ENCODE assay signal across 21 cellular contexts in genomic region chr21:15327637-15328265, GRCh38.
"Had no signal": no experiment of that assay in that cellular context is flagged by ENCODE, and none has a peak within 500 bp of the region (broad histone marks: within the 10 kb centered on the region; RNA-seq: fewer than 3 reads in every experiment).

No MANE protein-coding gene starts in this region.

- ATAC-seq: activated CD4-positive, CD25-positive, alpha-beta regulatory T cell treated with anti-CD3 and anti-CD28 coated beads, Interleukin-2, amount 50 U/mL, for 24 hours; activated CD8-positive, alpha-beta T cell treated with anti-CD3 and anti-CD28 coated beads for 36 hours; activated T-cell treated with anti-CD3 and anti-CD28 coated beads, Interleukin-2, amount 50 U/mL, for 72 hours; Panc1 had no signal

- H3K4me3 Mint-ChIP-seq: activated CD8-positive, alpha-beta T cell treated with anti-CD3 and anti-CD28 coated beads for 36 hours; activated naive CD4-positive, alpha-beta T cell treated with anti-CD3 and anti-CD28 coated beads, Interleukin-2, amount 10 ng/mL, durations not matched to agents 7 days and 5 days; activated naive CD8-positive, alpha-beta T cell treated with anti-CD3 and anti-CD28 coated beads for 36 hours; activated T-cell treated with anti-CD3 and anti-CD28 coated beads, Interleukin-2, amount 50 U/mL, for 72 hours; T-helper 1 cell treated with Interleukin-12 subunit alpha and Interleukin-12 subunit beta and Interleukin-4 antibody, amounts not matched to agents 30 μg/mL and 1 μg/mL, for 36 hours had no signal

- H3K36me3 Mint-ChIP-seq: activated naive CD4-positive, alpha-beta T cell treated with anti-CD3 and anti-CD28 coated beads, Interleukin-2, amount 10 ng/mL, durations not matched to agents 7 days and 5 days; activated naive CD8-positive, alpha-beta T cell treated with anti-CD3 and anti-CD28 coated beads for 36 hours had no signal

- H3K4me1 Mint-ChIP-seq: activated naive CD4-positive, alpha-beta T cell treated with anti-CD3 and anti-CD28 coated beads, Interleukin-2, amount 10 ng/mL, durations not matched to agents 7 days and 5 days had no signal

- DNase-seq: activated CD4-positive, alpha-beta T cell treated with anti-CD3 and anti-CD28 coated beads for 4 hours; activated CD8-positive, alpha-beta memory T cell treated with anti-CD3 and anti-CD28 coated beads, Interleukin-2, amount 50 U/mL, for 4 hours; activated CD8-positive, alpha-beta T cell treated with anti-CD3 and anti-CD28 coated beads for 36 hours; activated gamma-delta T cell treated with Interleukin-2 at 50 U/mL for 16 hours; activated naive CD4-positive, alpha-beta T cell treated with anti-CD3 and anti-CD28 coated beads, Interleukin-2, amount 10 ng/mL, durations not matched to agents 7 days and 5 days; activated naive CD8-positive, alpha-beta T cell treated with anti-CD3 and anti-CD28 coated beads for 36 hours; activated T-cell treated with anti-CD3 and anti-CD28 coated beads, Interleukin-2, amount 50 U/mL, for 72 hours; NCI-H1092; NCI-H1417; NCI-H1930; NCI-H510A treated with DMSO at 0.1 percent for 48 hours; NCI-H69; NK-92 treated with Interleukin-12 subunit alpha and Interleukin-12 subunit beta, amount 100 ng/mL, for 24 hours; OCI-M1; RPMI8226; SHP77 had no signal

- H3K27ac Mint-ChIP-seq: activated CD8-positive, alpha-beta T cell treated with anti-CD3 and anti-CD28 coated beads for 36 hours; activated naive CD4-positive, alpha-beta T cell treated with anti-CD3 and anti-CD28 coated beads, Interleukin-2, amount 10 ng/mL, durations not matched to agents 7 days and 5 days; activated naive CD8-positive, alpha-beta T cell treated with anti-CD3 and anti-CD28 coated beads for 36 hours; activated T-cell treated with anti-CD3 and anti-CD28 coated beads, Interleukin-2, amount 50 U/mL, for 72 hours; activated T-helper 2 cell treated with anti-CD3 and anti-CD28 coated beads, Interferon-gamma antibody, Interleukin-2, Interleukin-4, amounts not matched to agents 10 μg/mL and 5 μg/mL and 100 μg/mL, durations not matched to agents 14 hours and 24 hours and 36 hours; T-helper 1 cell treated with Interleukin-12 subunit alpha and Interleukin-12 subunit beta and Interleukin-4 antibody, amounts not matched to agents 30 μg/mL and 1 μg/mL, for 36 hours had no signal

- H3K27ac ChIP-seq: KMS-11 had no signal

- H3K9me3 Mint-ChIP-seq: activated CD8-positive, alpha-beta T cell treated with anti-CD3 and anti-CD28 coated beads for 36 hours; activated naive CD4-positive, alpha-beta T cell treated with anti-CD3 and anti-CD28 coated beads, Interleukin-2, amount 10 ng/mL, durations not matched to agents 7 days and 5 days; activated T-cell treated with anti-CD3 and anti-CD28 coated beads, Interleukin-2, amount 50 U/mL, for 72 hours; activated T-helper 2 cell treated with anti-CD3 and anti-CD28 coated beads, Interferon-gamma antibody, Interleukin-2, Interleukin-4, amounts not matched to agents 10 μg/mL and 5 μg/mL and 100 μg/mL, durations not matched to agents 14 hours and 24 hours and 36 hours; T-helper 1 cell treated with Interleukin-12 subunit alpha and Interleukin-12 subunit beta and Interleukin-4 antibody, amounts not matched to agents 30 μg/mL and 1 μg/mL, for 36 hours had no signal
